Comparison of ENCODE assay signal across 8 cellular contexts in the genomic region with DNA sequence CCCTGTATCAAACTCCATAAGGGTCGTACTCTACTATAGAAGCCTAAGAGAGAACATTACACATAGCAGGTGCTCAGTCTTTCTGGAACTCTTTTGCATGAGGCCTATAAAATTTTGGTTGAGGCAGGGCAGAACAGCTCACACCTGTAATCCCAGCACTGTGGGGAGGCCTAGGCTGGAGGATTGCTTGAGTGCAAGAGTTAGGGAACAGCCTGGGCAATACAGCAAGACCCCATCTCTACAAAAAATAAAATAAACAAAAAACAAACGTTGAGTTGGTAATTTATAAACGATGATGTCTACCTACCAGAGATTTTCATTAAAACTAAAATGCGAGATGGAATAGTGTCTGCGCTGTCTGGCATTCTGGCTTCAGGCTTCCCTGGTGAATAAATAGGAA. TPM values are rescaled to one million over a fixed set of nuclear protein-coding genes. Genes with fewer than 3 reads are reported as not detected.
A peak's percentile ranks its signal among the peaks of the same experiment; 100 is the strongest.
DNase-seq lines count a peak whose midpoint lies in the region; ATAC-seq and TF ChIP-seq lines count a peak whose summit lies in the region.

No MANE protein-coding gene starts in this region.

- no peak for TF ChIP-seq CTCF in HEK293 (tag by site-specific recombination; IDR thresholded peaks at IDR 0.05)
- TF ChIP-seq CTCF in smooth muscle cell (IDR thresholded peaks at IDR 0.05; ENCODE audit: borderline replicate concordance, insufficient read depth, poor library complexity, severe bottlenecking), result no peak
- TF ChIP-seq CTCF in GM13977 (IDR thresholded peaks at IDR 0.05; ENCODE audit: extremely low read depth, insufficient read depth, missing control alignments), result no peak

- H3K4me1 ChIP-seq in HEK293 (ENCODE audit: control insufficient read depth, insufficient read depth, low read length) (no peaks in the 10 kb centered on the region), iPS-18a (ENCODE audit: control insufficient read depth, low read depth, low read length) (peaks cover 6% of the 10 kb centered on the region), smooth muscle cell (ENCODE audit: low read depth) (peaks cover 5% of the 10 kb centered on the region)

- H3K27me3 Mint-ChIP-seq in activated naive CD8-positive, alpha-beta T cell treated with anti-CD3 and anti-CD28 coated beads for 36 hours, result no peaks in the 10 kb centered on the region

- H3K9me3 ChIP-seq in HEK293 (ENCODE audit: control insufficient read depth, insufficient read depth, low read depth, low read length), result no peaks in the 10 kb centered on the region
- H3K9me3 ChIP-seq in iPS-18a (ENCODE audit: control insufficient read depth, low read depth, low read length), result no peaks in the 10 kb centered on the region
- no peaks in the 10 kb centered on the region for H3K9me3 ChIP-seq in smooth muscle cell (replicated peaks; ENCODE audit: low read depth)

- WGBS in smooth muscle cell (ENCODE audit: low lambda C conversion rate), result 86% methylated on average over 5 of the region's 5 CpGs

- no peaks in the 10 kb centered on the region for H4K20me1 ChIP-seq in smooth muscle cell (ENCODE audit: low read depth)

- peak overlapping the region; percentile 98 for H2AFZ ChIP-seq in smooth muscle cell (ENCODE audit: low read depth)

- no peaks in the 10 kb centered on the region for H3K9me3 Mint-ChIP-seq in activated naive CD8-positive, alpha-beta T cell treated with anti-CD3 and anti-CD28 coated beads for 36 hours

- H3F3A ChIP-seq in smooth muscle cell (ENCODE audit: low read depth), result peaks cover 10% of the 10 kb centered on the region

- peak overlapping the region; percentile 67 for H3K4me3 Mint-ChIP-seq in activated naive CD8-positive, alpha-beta T cell treated with anti-CD3 and anti-CD28 coated beads for 36 hours

- CTCF ChIA-PET in HEK293 (lab: Yijun Ruan, JAX), result interaction anchor here (1.6 kb wide), 1 partner anchor 43 kb away, joined by 4 read pairs; no protein-coding TSS in a partner anchor

- H3K27ac ChIP-seq in HEK293 (ENCODE audit: extremely low read depth, low read depth, low read length) (peak overlapping the region; percentile 83; the same call in 1 of the 2 replicates), iPS-18a (ENCODE audit: low read length) (no peak overlapping the region), smooth muscle cell (ENCODE audit: low read depth) (peak overlapping the region; percentile 87)

- peaks cover 6% of the 10 kb centered on the region for H3K4me1 Mint-ChIP-seq in activated naive CD8-positive, alpha-beta T cell treated with anti-CD3 and anti-CD28 coated beads for 36 hours

- H3K36me3 ChIP-seq in HEK293 (ENCODE audit: control insufficient read depth in 2 of 2, insufficient read depth in 1 of 2, low read length in 2 of 2) (no peaks in the 10 kb centered on the region), iPS-18a (ENCODE audit: control insufficient read depth, low read depth, low read length) (no peaks in the 10 kb centered on the region), smooth muscle cell (ENCODE audit: low read depth) (no peaks in the 10 kb centered on the region)

- in situ Hi-C loops in GM13977 (cut with MboI; ENCODE audit: low pct_unique_long_range_greater_than_20kb, low sequenced_read_pairs, unreplicated experiment), result no loop called here

- H3K27me3 ChIP-seq in iPS-18a (ENCODE audit: control insufficient read depth, insufficient read depth, low read length) (no peaks in the 10 kb centered on the region), smooth muscle cell (ENCODE audit: low read depth) (no peaks in the 10 kb centered on the region)

- H3K36me3 Mint-ChIP-seq in activated naive CD8-positive, alpha-beta T cell treated with anti-CD3 and anti-CD28 coated beads for 36 hours, result peaks cover 4% of the 10 kb centered on the region

- peak overlapping the region; percentile 88 for H3K4me2 ChIP-seq in smooth muscle cell

- H3K9ac ChIP-seq in iPS-18a (ENCODE audit: low read length) (peak overlapping the region; percentile 87), smooth muscle cell (ENCODE audit: low read depth) (peak overlapping the region; percentile 92)

- no peak overlapping the region for H3K27ac Mint-ChIP-seq in activated naive CD8-positive, alpha-beta T cell treated with anti-CD3 and anti-CD28 coated beads for 36 hours

- DNase-seq in activated naive CD8-positive, alpha-beta T cell treated with anti-CD3 and anti-CD28 coated beads for 36 hours, result no peak
- no peak for DNase-seq in smooth muscle cell (lab: John Stamatoyannopoulos, UW; ENCODE audit: unreplicated experiment)
- DNase-seq in GM13977 (ENCODE audit: low spot score), result no peak
- no peak for DNase-seq in islet precursor cell
- DNase-seq in effector CD4-positive, alpha-beta T cell, result no peak

- H3K79me2 ChIP-seq in smooth muscle cell (ENCODE audit: low read depth), result peaks cover 53% of the 10 kb centered on the region

- H3K4me3 ChIP-seq in HEK293 (ENCODE audit: low read depth, low read length), result peak overlapping the region; percentile 72
- peak overlapping the region; percentile 74 for H3K4me3 ChIP-seq in iPS-18a (ENCODE audit: low read length)
- peak overlapping the region; percentile 70 for H3K4me3 ChIP-seq in smooth muscle cell

- ATAC-seq in HG03354 (IDR thresholded peaks at IDR 0.05; ENCODE audit: poor library complexity, severe bottlenecking, unreplicated experiment), result no peak

- POLR2A ChIA-PET in HEK293 (lab: Yijun Ruan, JAX), result interaction anchor here (0.6 kb wide), 1 partner anchor 1716 kb away, joined by 3 read pairs; no protein-coding TSS in a partner anchor

TF ChIP-seq in HEK293, 187 proteins besides CTCF, POLR2A, EP300 and RAD21:
- TF ChIP-seq GLIS1 (tag by site-specific recombination; IDR thresholded peaks at IDR 0.05), result no peak
- TF ChIP-seq ZSCAN30 (tag by site-specific recombination; IDR thresholded peaks at IDR 0.05), result no peak
- no peak for TF ChIP-seq ZNF202 (tag by site-specific recombination; IDR thresholded peaks at IDR 0.05; ENCODE audit: borderline replicate concordance)
- TF ChIP-seq, protein P1, sequence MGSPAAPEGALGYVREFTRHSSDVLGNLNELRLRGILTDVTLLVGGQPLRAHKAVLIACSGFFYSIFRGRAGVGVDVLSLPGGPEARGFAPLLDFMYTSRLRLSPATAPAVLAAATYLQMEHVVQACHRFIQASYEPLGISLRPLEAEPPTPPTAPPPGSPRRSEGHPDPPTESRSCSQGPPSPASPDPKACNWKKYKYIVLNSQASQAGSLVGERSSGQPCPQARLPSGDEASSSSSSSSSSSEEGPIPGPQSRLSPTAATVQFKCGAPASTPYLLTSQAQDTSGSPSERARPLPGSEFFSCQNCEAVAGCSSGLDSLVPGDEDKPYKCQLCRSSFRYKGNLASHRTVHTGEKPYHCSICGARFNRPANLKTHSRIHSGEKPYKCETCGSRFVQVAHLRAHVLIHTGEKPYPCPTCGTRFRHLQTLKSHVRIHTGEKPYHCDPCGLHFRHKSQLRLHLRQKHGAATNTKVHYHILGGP (tag by site-specific recombination; IDR thresholded peaks at IDR 0.05), result no peak
- no peak for TF ChIP-seq HOXC10 (CRISPR knock-in tag; IDR thresholded peaks at IDR 0.05)
- TF ChIP-seq ZNF121 (tag by site-specific recombination; IDR thresholded peaks at IDR 0.05), result peak; percentile 93
TF ChIP-seq in HEK293: peak in this region for 1.

RNA-seq across cellular contexts. Expression of gene PON2, which starts 0.9 kb away (rescaled TPM):
- 1 to 10 TPM; 3.5 to 4.5 TPM for total RNA-seq in activated naive CD8-positive, alpha-beta T cell treated with anti-CD3 and anti-CD28 coated beads for 36 hours
- 116 and 121 TPM in 2 replicates for total RNA-seq in smooth muscle cell
- polyA plus RNA-seq in smooth muscle cell, result 74.7 and 97.1 TPM in 2 replicates

RNA-seq across cellular contexts. Expression of gene PON3, which starts 37.8 kb away (rescaled TPM):
- total RNA-seq in activated naive CD8-positive, alpha-beta T cell treated with anti-CD3 and anti-CD28 coated beads for 36 hours, result under 1 TPM in 1 of 2 experiments, not detected in 1; 0.32 TPM
- total RNA-seq in smooth muscle cell, result 0.13 TPM in 1 of 2 replicates, not detected in the other
- not detected in 2 replicates for polyA plus RNA-seq in smooth muscle cell

RNA-seq across cellular contexts. Expression of gene ASB4, which starts 51.8 kb away (rescaled TPM):
- not detected for total RNA-seq in activated naive CD8-positive, alpha-beta T cell treated with anti-CD3 and anti-CD28 coated beads for 36 hours
- total RNA-seq in smooth muscle cell, result not detected in 2 replicates
- polyA plus RNA-seq in smooth muscle cell, result not detected in 2 replicates

Comparison
In these comparisons a context has a peak if more than half of its experiments do, and no peak if none do; other contexts are left out.
1. RNA of gene PON2, which starts 0.9 kb away (total RNA-seq): 116 to 121 TPM in smooth muscle cell; 3.5 to 4.5 TPM in activated naive CD8-positive, alpha-beta T cell treated with anti-CD3 and anti-CD28 coated beads for 36 hours; every median in the first group is over 10 times any median in the second.
2. Peak in every context shown above with its lines, with median percentiles within 50 percentile points of each other: H3K4me3 ChIP-seq.